Comparison of ENCODE assay signal across 7 cellular contexts in genomic region chr12:40039598-40039997, GRCh38.
"Had no signal": no experiment of that assay in that cellular context is flagged by ENCODE, and none has a peak within 500 bp of the region (broad histone marks: within the 10 kb centered on the region; RNA-seq: fewer than 3 reads in every experiment).

No MANE protein-coding gene starts in this region.

- FAIRE-seq: G401.6, GM12891, GM12892, GM18507, GM19239 had no signal

- DNase-seq: GDM1, GF-D8 had no signal
